9 cellular contexts compared by ENCODE assay signal in genomic region chr3:27591321-27591711, GRCh38.
A peak's percentile ranks its signal among the peaks of the same experiment; 100 is the strongest.
DNase-seq lines count a peak whose midpoint lies in the region; ATAC-seq and TF ChIP-seq lines count a peak whose summit lies in the region.
"Had no signal": no experiment of that assay in that cellular context is flagged by ENCODE, and none has a peak within 500 bp of the region (broad histone marks: within the 10 kb centered on the region; RNA-seq: fewer than 3 reads in every experiment).

No MANE protein-coding gene starts in this region.

- no peaks in the 10 kb centered on the region for H3K79me1 ChIP-seq in mesendoderm (ENCODE audit: low read length)

- no peak overlapping the region for H3K4ac ChIP-seq in mesendoderm (ENCODE audit: low read depth, low read length)

- no peak overlapping the region for H3K4me3 Mint-ChIP-seq in activated T-cell treated with anti-CD3 and anti-CD28 coated beads, Interleukin-2, amount 50 U/mL, for 24 hours
- H3K4me3 Mint-ChIP-seq: activated T-cell treated with anti-CD3 and anti-CD28 coated beads, Interleukin-2, amount 50 U/mL, for 4 hours had no signal

- H2BK120ac ChIP-seq in mesendoderm (ENCODE audit: low read depth, low read length): no peak overlapping the region

- H3K9me3 ChIP-seq in transverse colon: no peaks in the 10 kb centered on the region

- no peak for TF ChIP-seq EP300 in transverse colon (IDR thresholded peaks at IDR 0.05; ENCODE audit: low read depth)

- H3K9me3 Mint-ChIP-seq in activated T-cell treated with anti-CD3 and anti-CD28 coated beads, Interleukin-2, amount 50 U/mL, for 24 hours: no peaks in the 10 kb centered on the region
- H3K9me3 Mint-ChIP-seq: activated T-cell treated with anti-CD3 and anti-CD28 coated beads, Interleukin-2, amount 50 U/mL, for 4 hours had no signal

- no peak for DNase-seq in activated T-cell treated with anti-CD3 and anti-CD28 coated beads, Interleukin-2, amount 50 U/mL, for 24 hours
- DNase-seq in activated T-cell treated with anti-CD3 and anti-CD28 coated beads, Interleukin-2, amount 50 U/mL, for 48 hours: no peak
- DNase-seq in brain microvascular endothelial cell (no peak), mesendoderm (no peak), transverse colon (no peak), NCI-H524 (lab: John Stamatoyannopoulos, UW) (no peak), NCI-H748 treated with DMSO at 0.1 percent for 48 hours (lab: John Stamatoyannopoulos, UW) (no peak)
- DNase-seq: activated T-cell treated with anti-CD3 and anti-CD28 coated beads, Interleukin-2, amount 50 U/mL, for 4 hours had no signal

- no peak overlapping the region for H2AK5ac ChIP-seq in mesendoderm (ENCODE audit: low read length)

- no peaks in the 10 kb centered on the region for H3K79me2 ChIP-seq in mesendoderm (ENCODE audit: control insufficient read depth, insufficient read depth, low read length)

- no peak overlapping the region for H2BK5ac ChIP-seq in mesendoderm (ENCODE audit: low read length)

- intact Hi-C loops in transverse colon (cut with DNase I; ENCODE audit: low total_unique reads): no loop called here

- ATAC-seq in GM19455 (IDR thresholded peaks at IDR 0.05; ENCODE audit: unreplicated experiment): no peak

- no CpG with 5 or more reads among the region's 3 CpGs for WGBS in mesendoderm (ENCODE audit: extremely low coverage, insufficient coverage, low lambda C conversion rate)
- 42 to 50% methylated on average over 3 of the region's 3 CpGs for WGBS in transverse colon (ENCODE audit: low coverage in 1 of 2), 2 donors

- no peaks in the 10 kb centered on the region for H3K27me3 Mint-ChIP-seq in activated T-cell treated with anti-CD3 and anti-CD28 coated beads, Interleukin-2, amount 50 U/mL, for 24 hours

- H3K18ac ChIP-seq in mesendoderm (ENCODE audit: low read length): peak overlapping the region; percentile 84

- TF ChIP-seq CTCF in brain microvascular endothelial cell (IDR thresholded peaks at IDR 0.05; ENCODE audit: low read depth, low read length, missing control alignments) (no peak), transverse colon (IDR thresholded peaks at IDR 0.05) (no peak)

- H4K5ac ChIP-seq in mesendoderm (ENCODE audit: low read length): no peak overlapping the region

- peak overlapping the region; percentile 88 for H3K27ac Mint-ChIP-seq in activated T-cell treated with anti-CD3 and anti-CD28 coated beads, Interleukin-2, amount 50 U/mL, for 24 hours

- no peaks in the 10 kb centered on the region for H3K4me1 ChIP-seq in mesendoderm (ENCODE audit: control insufficient read depth, low read depth, low read length)
- peaks cover 2 to 28% (median 6%) of the 10 kb centered on the region in 4 donors for H3K4me1 ChIP-seq in transverse colon

- H3K36me3 ChIP-seq in brain microvascular endothelial cell (replicated peaks): no peaks in the 10 kb centered on the region
- H3K36me3 ChIP-seq in mesendoderm (ENCODE audit: control insufficient read depth, insufficient read depth, low read length): no peaks in the 10 kb centered on the region
- H3K36me3 ChIP-seq in transverse colon: no peaks in the 10 kb centered on the region

- no peaks in the 10 kb centered on the region for H3K36me3 Mint-ChIP-seq in activated T-cell treated with anti-CD3 and anti-CD28 coated beads, Interleukin-2, amount 50 U/mL, for 24 hours (ENCODE audit: low read depth)

- no peak overlapping the region for H4K8ac ChIP-seq in mesendoderm (ENCODE audit: low read depth, low read length)

- peaks cover 36% of the 10 kb centered on the region for H3K4me1 Mint-ChIP-seq in activated T-cell treated with anti-CD3 and anti-CD28 coated beads, Interleukin-2, amount 50 U/mL, for 24 hours (ENCODE audit: low read depth)

- no peak for TF ChIP-seq POLR2A in transverse colon (IDR thresholded peaks at IDR 0.05)

- no peak overlapping the region for H3K9ac ChIP-seq in mesendoderm (ENCODE audit: low read length)

- peak overlapping the region; percentile 35 for H3K56ac ChIP-seq in mesendoderm (ENCODE audit: low read length)

- H3K27ac ChIP-seq in brain microvascular endothelial cell: peak overlapping the region; percentile 78
- H3K27ac ChIP-seq in mesendoderm (ENCODE audit: low read depth, low read length): no peak overlapping the region
- peak overlapping the region; percentile 48 to 64 (median 59) for H3K27ac ChIP-seq in transverse colon

- no peak overlapping the region for H3K4me3 ChIP-seq in brain microvascular endothelial cell (ENCODE audit: low read depth, low read length)
- no peak overlapping the region for H3K4me3 ChIP-seq in mesendoderm (ENCODE audit: low read length)
- H3K4me3 ChIP-seq in transverse colon: no peak overlapping the region

- no peak overlapping the region for H2BK15ac ChIP-seq in mesendoderm (replicated peaks; ENCODE audit: low read depth)

- H3K4me2 ChIP-seq in mesendoderm (ENCODE audit: low read length): no peak overlapping the region

- in situ Hi-C loops in brain microvascular endothelial cell (cut with HindIII; ENCODE audit: low pct_ligation_motif_present, low sequenced_read_pairs): no loop called here
- in situ Hi-C loops in transverse colon (cut with MboI; ENCODE audit: low pct_ligation_motif_present in 1 of 4, low pct_unique_long_range_greater_than_20kb in 1 of 4, low sequenced_read_pairs in 3 of 4): no loop called here

- H3K23ac ChIP-seq in mesendoderm (ENCODE audit: low read length): no peak overlapping the region

- H3K27me3 ChIP-seq in brain microvascular endothelial cell (replicated peaks) (no peaks in the 10 kb centered on the region), mesendoderm (ENCODE audit: insufficient read depth, low read length, poor library complexity) (no peaks in the 10 kb centered on the region), transverse colon (no peaks in the 10 kb centered on the region)
